Comparison of ENCODE assay signal across 35 cellular contexts in the genomic region with DNA sequence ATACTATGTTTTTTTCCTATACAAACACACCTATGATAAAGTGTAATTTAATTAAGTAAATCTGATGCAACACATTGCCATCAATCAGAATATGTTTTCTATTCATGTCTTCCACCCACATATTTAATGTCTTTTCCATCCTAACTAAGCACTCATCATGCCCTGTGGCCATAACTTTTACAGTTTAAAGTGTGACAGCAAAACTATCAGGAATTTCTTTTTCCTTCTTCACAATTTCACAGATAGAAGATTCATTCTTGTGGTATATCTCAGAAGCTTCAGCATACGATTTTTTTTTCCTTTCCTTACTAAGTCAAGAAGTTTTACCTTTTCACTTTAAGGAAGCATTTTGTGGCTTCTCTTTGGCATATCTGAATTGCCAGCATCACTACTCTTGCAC. TPM values are rescaled to one million over a fixed set of nuclear protein-coding genes. Genes with fewer than 3 reads are reported as not detected.
"Had no signal": no experiment of that assay in that cellular context is flagged by ENCODE, and none has a peak within 500 bp of the region (broad histone marks: within the 10 kb centered on the region; RNA-seq: fewer than 3 reads in every experiment).

No MANE protein-coding gene starts in this region.

- ATAC-seq: activated naive CD4-positive, alpha-beta T cell treated with anti-CD3 and anti-CD28 coated beads, Interleukin-2, amount 50 U/mL, for 72 hours; activated T-cell treated with anti-CD3 and anti-CD28 coated beads, Interleukin-2, amount 50 U/mL, for 4 hours had no signal

- H2AFZ ChIP-seq: PC-9 had no signal

- H3K27ac ChIP-seq: adrenal gland, PC-9, VCaP had no signal

- H3K4me2 ChIP-seq: PC-9 had no signal

- H3K4me1 ChIP-seq: adrenal gland had no signal

- H3K4me3 ChIP-seq: adrenal gland, PC-9 had no signal

- H3K27me3 ChIP-seq: adrenal gland had no signal

- H3K4me3 Mint-ChIP-seq: activated B cell treated with CpG ODN at 0.5 μM for 24 hours; activated CD4-positive, alpha-beta memory T cell treated with anti-CD3 and anti-CD28 coated beads for 36 hours; activated naive CD4-positive, alpha-beta T cell treated with anti-CD3 and anti-CD28 coated beads for 36 hours; activated T-cell treated with anti-CD3 and anti-CD28 coated beads, Interleukin-2, amount 50 U/mL, for 4 hours; activated T-helper 1 cell treated with anti-CD3 and anti-CD28 coated beads, Interleukin-12 subunit alpha, Interleukin-12 subunit beta, Interleukin-2, Interleukin-4 antibody, amounts not matched to agents 30 ng/mL and 10 ng/mL and 1 ng/mL, durations not matched to agents 14 hours and 24 hours and 36 hours had no signal

- H3K27ac Mint-ChIP-seq: activated B cell treated with CpG ODN at 0.5 μM for 24 hours; activated CD4-positive, alpha-beta memory T cell treated with anti-CD3 and anti-CD28 coated beads for 36 hours; activated naive CD4-positive, alpha-beta T cell treated with anti-CD3 and anti-CD28 coated beads for 36 hours; activated naive CD4-positive, alpha-beta T cell treated with anti-CD3 and anti-CD28 coated beads, Interleukin-2, amount 50 U/mL, for 72 hours; activated T-helper 1 cell treated with anti-CD3 and anti-CD28 coated beads, Interleukin-12 subunit alpha, Interleukin-12 subunit beta, Interleukin-2, Interleukin-4 antibody, amounts not matched to agents 30 ng/mL and 10 ng/mL and 1 ng/mL, durations not matched to agents 14 hours and 24 hours and 36 hours; brain had no signal

- H3K36me3 Mint-ChIP-seq: activated CD4-positive, alpha-beta memory T cell treated with anti-CD3 and anti-CD28 coated beads for 36 hours; brain had no signal

- H3K9me3 Mint-ChIP-seq: activated B cell treated with CpG ODN at 0.5 μM for 24 hours; activated CD4-positive, alpha-beta memory T cell treated with anti-CD3 and anti-CD28 coated beads for 36 hours; activated naive CD4-positive, alpha-beta T cell treated with anti-CD3 and anti-CD28 coated beads for 36 hours; activated naive CD4-positive, alpha-beta T cell treated with anti-CD3 and anti-CD28 coated beads, Interleukin-2, amount 50 U/mL, for 72 hours; activated T-helper 1 cell treated with anti-CD3 and anti-CD28 coated beads, Interleukin-12 subunit alpha, Interleukin-12 subunit beta, Interleukin-2, Interleukin-4 antibody, amounts not matched to agents 30 ng/mL and 10 ng/mL and 1 ng/mL, durations not matched to agents 14 hours and 24 hours and 36 hours had no signal

- H3K36me3 ChIP-seq: adrenal gland had no signal

- DNase-seq: activated B cell treated with CpG ODN at 0.5 μM for 24 hours; activated CD4-positive, alpha-beta memory T cell treated with anti-CD3 and anti-CD28 coated beads for 36 hours; activated CD4-positive, alpha-beta T cell treated with anti-CD3 and anti-CD28 coated beads for 4 hours; activated CD4-positive, alpha-beta T cell treated with anti-CD3 and anti-CD28 coated beads, Interleukin-2, amount 50 U/mL, for 1 hour; activated CD4-positive, CD25-positive, alpha-beta regulatory T cell treated with anti-CD3 and anti-CD28 coated beads, Interleukin-2, amount 50 U/mL, for 72 hours; activated CD8-positive, alpha-beta memory T cell treated with anti-CD3 and anti-CD28 coated beads, Interleukin-2, amount 50 U/mL, for 4 hours; activated gamma-delta T cell treated with Interleukin-2 at 50 U/mL for 16 hours; activated naive CD4-positive, alpha-beta T cell treated with anti-CD3 and anti-CD28 coated beads for 36 hours; activated T-cell treated with anti-CD3 and anti-CD28 coated beads for 4 hours; activated T-cell treated with anti-CD3 and anti-CD28 coated beads, Interleukin-2, amount 50 U/mL, for 4 hours; adrenal gland; central memory CD4-positive, alpha-beta T cell; Karpas-422; MM.1S; MV-4-11; NCI-H1092; NCI-H1436 treated with DMSO at 0.1 percent for 48 hours; NCI-H1694 treated with DMSO at 0.1 percent for 48 hours; NCI-H2029; NCI-H2171; NCI-H510A; NCI-H526; NCI-H748 treated with DMSO at 0.1 percent for 48 hours; NK-92 treated with Interleukin-12 subunit alpha and Interleukin-12 subunit beta, amount 100 ng/mL, for 24 hours; PC-9; Right ventricle myocardium superior; SW 1271; T-helper 1 cell; T-helper 2 cell; T-helper 9 cell had no signal

- H3K9me3 ChIP-seq: adrenal gland had no signal

- FAIRE-seq: RCC 7860 had no signal

RNA-seq across cellular contexts. Expression of a gene that starts 7.0 kb away (rescaled TPM):
- total RNA-seq: activated B cell treated with CpG ODN at 0.5 μM for 24 hours; activated CD4-positive, alpha-beta memory T cell treated with anti-CD3 and anti-CD28 coated beads for 36 hours; activated naive CD4-positive, alpha-beta T cell treated with anti-CD3 and anti-CD28 coated beads for 36 hours; activated naive CD4-positive, alpha-beta T cell treated with anti-CD3 and anti-CD28 coated beads, Interleukin-2, amount 50 U/mL, for 72 hours; activated T-helper 1 cell treated with anti-CD3 and anti-CD28 coated beads, Interleukin-12 subunit alpha, Interleukin-12 subunit beta, Interleukin-2, Interleukin-4 antibody, amounts not matched to agents 30 ng/mL and 10 ng/mL and 1 ng/mL, durations not matched to agents 14 hours and 24 hours and 36 hours had no signal
